22 cellular contexts compared by ENCODE assay signal in the genomic region with DNA sequence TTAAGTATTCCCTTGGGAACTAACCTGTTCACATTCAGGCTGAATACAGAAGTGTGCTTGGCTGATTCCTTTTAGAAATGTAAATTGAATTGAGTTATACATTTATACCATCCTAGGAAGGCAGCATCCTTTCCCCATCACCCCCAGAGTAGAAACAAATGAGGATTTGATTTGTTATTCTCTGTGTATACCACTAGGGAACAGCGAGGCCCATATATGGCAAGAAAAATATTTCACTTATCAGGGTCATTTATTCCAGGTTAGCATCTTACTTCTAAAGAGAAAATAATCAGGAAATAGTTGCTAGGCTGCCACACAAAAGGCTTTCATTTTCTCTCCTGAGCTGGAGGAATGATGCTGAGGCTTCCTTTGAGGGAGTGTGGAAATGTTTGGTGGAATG.
DNase-seq lines count a peak whose midpoint lies in the region; ATAC-seq, FAIRE-seq and TF ChIP-seq lines count a peak whose summit lies in the region.
"Had no signal": no experiment of that assay in that cellular context is flagged by ENCODE, and none has a peak within 500 bp of the region (broad histone marks: within the 10 kb centered on the region; RNA-seq: fewer than 3 reads in every experiment).

No MANE protein-coding gene starts in this region.

- intact Hi-C loops in kidney (cut with DNase I) = no loop called here

- no peak overlapping the region for H2AFZ ChIP-seq in GM23338

- no peaks in the 10 kb centered on the region; the same call in 2 of the 3 replicates for H3K4me1 Mint-ChIP-seq in GM23338
- peaks cover 4% of the 10 kb centered on the region; the same call in 1 of the 2 replicates for H3K4me1 Mint-ChIP-seq in WTC11
- peaks cover 5% of the 10 kb centered on the region for H3K4me1 Mint-ChIP-seq in endodermal cell
- H3K4me1 Mint-ChIP-seq in neural crest cell = peaks cover 4% of the 10 kb centered on the region
- no peaks in the 10 kb centered on the region for H3K4me1 Mint-ChIP-seq in activated T-helper 17 cell treated with anti-CD3 and anti-CD28 coated beads, Interleukin-2, amount 50 U/mL, for 72 hours
- H3K4me1 Mint-ChIP-seq: CD4-positive, CD25-positive, alpha-beta regulatory T cell; CD8-positive, alpha-beta memory T cell had no signal

- H3K9me3 Mint-ChIP-seq in GM23338 = 0 out of 3 replicates have a peak, but pooled peaks cover 4% of the 10 kb centered on the region
- peaks cover 11% of the 10 kb centered on the region for H3K9me3 Mint-ChIP-seq in WTC11
- no peaks in the 10 kb centered on the region for H3K9me3 Mint-ChIP-seq in endodermal cell
- H3K9me3 Mint-ChIP-seq in neural crest cell = no peaks in the 10 kb centered on the region
- H3K9me3 Mint-ChIP-seq in activated T-helper 17 cell treated with anti-CD3 and anti-CD28 coated beads, Interleukin-2, amount 50 U/mL, for 72 hours = no peaks in the 10 kb centered on the region

- no peak overlapping the region for H3K27ac Mint-ChIP-seq in GM23338
- H3K27ac Mint-ChIP-seq in WTC11 = no peak overlapping the region
- H3K27ac Mint-ChIP-seq in endodermal cell = no peak overlapping the region
- no peak overlapping the region for H3K27ac Mint-ChIP-seq in neural crest cell (ENCODE audit: unreplicated experiment)
- H3K27ac Mint-ChIP-seq in activated T-helper 17 cell treated with anti-CD3 and anti-CD28 coated beads, Interleukin-2, amount 50 U/mL, for 72 hours = no peak overlapping the region
- H3K27ac Mint-ChIP-seq: CD4-positive, CD25-positive, alpha-beta regulatory T cell; CD8-positive, alpha-beta memory T cell; HFFc6 had no signal

- 80% methylated on average over 1 of the region's 1 CpG; no CpG with 5 or more reads in 1 of the 2 experiments for WGBS in endodermal cell (ENCODE audit: insufficient coverage in 1 of 2, insufficient read length in 1 of 2), 2 experiments

- FAIRE-seq in kidney (lab: Jason Lieb, UNC) = no peak
- FAIRE-seq: A204.1, G401.6, GM12891, GM19239, H54, HTR-8/SVneo had no signal

- H3F3A ChIP-seq in GM23338 (replicated peaks; ENCODE audit: low read depth) = no peaks in the 10 kb centered on the region

- H3K36me3 Mint-ChIP-seq in GM23338 (ENCODE audit: low read depth) = no peaks in the 10 kb centered on the region
- H3K36me3 Mint-ChIP-seq in WTC11 = peaks cover 3% of the 10 kb centered on the region; the same call in 1 of the 2 replicates
- H3K36me3 Mint-ChIP-seq in endodermal cell (ENCODE audit: low read depth) = no peaks in the 10 kb centered on the region
- H3K36me3 Mint-ChIP-seq in neural crest cell (ENCODE audit: low read depth) = no peaks in the 10 kb centered on the region
- H3K36me3 Mint-ChIP-seq in activated T-helper 17 cell treated with anti-CD3 and anti-CD28 coated beads, Interleukin-2, amount 50 U/mL, for 72 hours (ENCODE audit: low read depth) = no peaks in the 10 kb centered on the region
- H3K36me3 Mint-ChIP-seq: CD4-positive, CD25-positive, alpha-beta regulatory T cell; CD8-positive, alpha-beta memory T cell had no signal

- H3K4me3 Mint-ChIP-seq in GM23338 (no peak overlapping the region), WTC11 (no peak overlapping the region), endodermal cell (no peak overlapping the region), neural crest cell (no peak overlapping the region)
- no peak overlapping the region for H3K4me3 Mint-ChIP-seq in activated T-helper 17 cell treated with anti-CD3 and anti-CD28 coated beads, Interleukin-2, amount 50 U/mL, for 72 hours
- H3K4me3 Mint-ChIP-seq: CD4-positive, CD25-positive, alpha-beta regulatory T cell; CD8-positive, alpha-beta memory T cell; HFFc6 had no signal

- H3K27me3 Mint-ChIP-seq in GM23338 (ENCODE audit: insufficient read depth, low read depth, poor library complexity) = no peaks in the 10 kb centered on the region
- H3K27me3 Mint-ChIP-seq in WTC11 (ENCODE audit: low read depth) = no peaks in the 10 kb centered on the region
- H3K27me3 Mint-ChIP-seq in endodermal cell (ENCODE audit: insufficient read depth) = no peaks in the 10 kb centered on the region
- H3K27me3 Mint-ChIP-seq in neural crest cell (ENCODE audit: low read depth) = no peaks in the 10 kb centered on the region
- no peaks in the 10 kb centered on the region for H3K27me3 Mint-ChIP-seq in activated T-helper 17 cell treated with anti-CD3 and anti-CD28 coated beads, Interleukin-2, amount 50 U/mL, for 72 hours
- H3K27me3 Mint-ChIP-seq: CD4-positive, CD25-positive, alpha-beta regulatory T cell; CD8-positive, alpha-beta memory T cell had no signal

- H4K20me1 ChIP-seq in GM23338 (replicated peaks; ENCODE audit: insufficient read depth) = no peaks in the 10 kb centered on the region

- H3K9ac ChIP-seq in endodermal cell (ENCODE audit: extremely low read depth, low read length, poor library complexity, severe bottlenecking) = no peak overlapping the region
- H3K9ac ChIP-seq in kidney (ENCODE audit: low read length in 2 of 2) = no peak overlapping the region

- H3K4me2 ChIP-seq in GM23338 = no peak overlapping the region

- H3K4me3 ChIP-seq in GM23338 (no peak overlapping the region), endodermal cell (ENCODE audit: low read length) (no peak overlapping the region), kidney (ENCODE audit: low read length in 2 of 2) (no peak overlapping the region), WERI-Rb-1 (ENCODE audit: low read depth, low read length) (no peak overlapping the region)

- peak in 1 of 2 experiments; percentile 33; a peak in 2 of 4 replicates for TF ChIP-seq CTCF in GM23338 (conservative IDR thresholded peaks at IDR 0.05; ENCODE audit: low read depth in 2 of 2)
- TF ChIP-seq CTCF in WTC11 (IDR thresholded peaks at IDR 0.05) = no peak
- TF ChIP-seq CTCF in endodermal cell (conservative IDR thresholded peaks at IDR 0.05) = peak; percentile 47
- TF ChIP-seq CTCF in neural crest cell (conservative IDR thresholded peaks at IDR 0.05) = peak; percentile 18
- TF ChIP-seq CTCF in kidney (IDR thresholded peaks at IDR 0.05; ENCODE audit: borderline replicate concordance, extremely low read depth, insufficient read depth) = no peak
- no peak for TF ChIP-seq CTCF in WERI-Rb-1 (IDR thresholded peaks at IDR 0.05; ENCODE audit: low read depth, low read length)

- POLR2A ChIA-PET in WTC11 (lab: Charles Lee) = interaction anchor here (0.6 kb wide), 1 partner anchor 419 kb away, joined by 3 read pairs; no protein-coding TSS in a partner anchor

- H3K27ac ChIP-seq in GM23338 (ENCODE audit: low read depth) = no peak overlapping the region
- H3K27ac ChIP-seq in endodermal cell (ENCODE audit: low read depth, low read length) = no peak overlapping the region
- no peak overlapping the region for H3K27ac ChIP-seq in kidney (ENCODE audit: low read depth in 2 of 2, low read length in 2 of 2)
- no peak overlapping the region for H3K27ac ChIP-seq in WERI-Rb-1

- no peaks in the 10 kb centered on the region for H3K79me2 ChIP-seq in GM23338 (replicated peaks; ENCODE audit: insufficient read depth)

- 0 out of 2 replicates have a peak, but pooled peaks cover 8% of the 10 kb centered on the region for H3K9me2 ChIP-seq in GM23338 (ENCODE audit: insufficient read depth)

- CTCF ChIA-PET in WTC11 (lab: Charles Lee) = no interaction called here

- H3K9me3 ChIP-seq in endodermal cell (ENCODE audit: control insufficient read depth, low read length) = no peaks in the 10 kb centered on the region
- no peaks in the 10 kb centered on the region for H3K9me3 ChIP-seq in kidney (ENCODE audit: control insufficient read depth in 1 of 2, low read length in 2 of 2)
- H3K9me3 ChIP-seq in WERI-Rb-1 (ENCODE audit: severe bottlenecking) = no peaks in the 10 kb centered on the region
- H3K9me3 ChIP-seq: BE2C had no signal

- H3K36me3 ChIP-seq in GM23338 (ENCODE audit: insufficient read depth) (no peaks in the 10 kb centered on the region), endodermal cell (ENCODE audit: control insufficient read depth, insufficient read depth, low read length) (no peaks in the 10 kb centered on the region), kidney (ENCODE audit: control insufficient read depth in 1 of 2, insufficient read depth in 2 of 2, low read length in 2 of 2) (no peaks in the 10 kb centered on the region), WERI-Rb-1 (peaks cover 10% of the 10 kb centered on the region)
- H3K36me3 ChIP-seq: BE2C had no signal

- DNase-seq in GM23338 (ENCODE audit: low spot score) (peak; percentile 6), WTC11 (ENCODE audit: low spot score) (no peak), endodermal cell (no peak), neural crest cell (ENCODE audit: low read depth, low spot score) (no peak), kidney (no peak), NCI-H524 (lab: John Stamatoyannopoulos, UW) (no peak), WERI-Rb-1 (no peak)
- DNase-seq: ACHN; BE2C; C1 segment of cervical spinal cord; CD4-positive, CD25-positive, alpha-beta regulatory T cell; CD8-positive, alpha-beta memory T cell; COR-L47; HFFc6 had no signal

- no peaks in the 10 kb centered on the region for H3K4me1 ChIP-seq in GM23338 (ENCODE audit: insufficient read depth)
- no peaks in the 10 kb centered on the region for H3K4me1 ChIP-seq in endodermal cell (ENCODE audit: control insufficient read depth, insufficient read depth, low read length)
- no peaks in the 10 kb centered on the region for H3K4me1 ChIP-seq in kidney (ENCODE audit: control insufficient read depth in 1 of 2, insufficient read depth in 1 of 2, low read depth in 1 of 2, low read length in 2 of 2)
- H3K4me1 ChIP-seq: BE2C had no signal

- H3K27me3 ChIP-seq in GM23338 (ENCODE audit: insufficient read depth) (no peaks in the 10 kb centered on the region), endodermal cell (ENCODE audit: control insufficient read depth, insufficient read depth, low read length, poor library complexity, severe bottlenecking) (no peaks in the 10 kb centered on the region), WERI-Rb-1 (ENCODE audit: insufficient read depth, low read depth, severe bottlenecking) (no peaks in the 10 kb centered on the region)
- H3K27me3 ChIP-seq: BE2C had no signal

- ATAC-seq in GM23338 (no peak), WTC11 (peak; percentile 60)
- ATAC-seq in activated T-helper 17 cell treated with anti-CD3 and anti-CD28 coated beads, Interleukin-2, amount 50 U/mL, for 72 hours (replicated peaks) = no peak
- ATAC-seq: HCT116 had no signal

TF ChIP-seq in WTC11, 78 proteins besides CTCF, POLR2A, EP300 and RAD21 (continues in another document):
- TF ChIP-seq ZNF263 (CRISPR knock-in tag; IDR thresholded peaks at IDR 0.05; ENCODE audit: low read depth) (no peak), NFATC4 (CRISPR knock-in tag; IDR thresholded peaks at IDR 0.05) (no peak), ZBTB21 (CRISPR knock-in tag; IDR thresholded peaks at IDR 0.05; ENCODE audit: borderline replicate concordance) (no peak), JUN (CRISPR knock-in tag; IDR thresholded peaks at IDR 0.05) (no peak)

Comparison
In these comparisons a context has a peak if more than half of its experiments do, and no peak if none do; other contexts are left out.
1. CTCF ChIP-seq: peak in endodermal cell (single experiment) and neural crest cell (single experiment); none in WTC11 (single experiment), kidney (single experiment) and WERI-Rb-1 (single experiment).